In the genomic region with DNA sequence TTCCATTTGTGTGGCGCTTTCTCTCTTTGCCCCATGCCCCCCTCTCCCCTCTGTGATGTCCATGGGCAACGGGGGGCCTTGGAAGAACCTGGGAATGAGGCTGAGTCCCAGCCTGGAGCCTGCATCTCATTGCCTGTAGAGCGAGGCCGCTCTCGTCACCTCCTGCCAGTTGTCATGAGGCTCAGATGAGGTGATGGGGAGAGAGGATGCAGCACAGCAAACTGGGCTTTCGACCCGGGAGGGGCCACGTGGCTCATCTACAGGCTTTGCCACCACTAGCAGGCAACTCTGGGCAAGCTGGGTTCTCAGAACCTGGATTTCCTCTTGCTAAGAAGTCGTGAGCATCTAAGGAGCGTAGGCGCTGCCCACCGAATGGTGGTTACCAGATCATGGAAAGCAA, we compare ENCODE assay signal across 18 cellular contexts.
"Had no signal": no experiment of that assay in that cellular context is flagged by ENCODE, and none has a peak within 500 bp of the region (broad histone marks: within the 10 kb centered on the region; RNA-seq: fewer than 3 reads in every experiment).

No MANE protein-coding gene starts in this region.

- H3K27ac ChIP-seq: HL-60, KMS-11 had no signal

- H3K4me3 Mint-ChIP-seq: IgD-negative memory B cell had no signal

- H3K36me3 Mint-ChIP-seq: IgD-negative memory B cell had no signal

- H3K9ac ChIP-seq: KMS-11 had no signal

- ATAC-seq: K562, SK-N-SH treated with all-trans-retinoic acid at 6 μM for 48 hours had no signal

- FAIRE-seq: K562, RCC 7860 had no signal

- H3K4me2 ChIP-seq: KMS-11 had no signal

- H3K9me3 Mint-ChIP-seq: IgD-negative memory B cell had no signal

- H3K4me3 ChIP-seq: K562 had no signal

- DNase-seq: Kasumi-1, NCI-H1092 treated with DMSO at 0.1 percent for 48 hours, NCI-H1436, NCI-H187, NCI-H2029 treated with DMSO at 0.1 percent for 48 hours, NCI-H2171 treated with DMSO at 0.1 percent for 48 hours, NCI-H345, NCI-H524, NCI-H526 treated with DMSO at 0.1 percent for 48 hours, NCI-H774, RPMI8226, SHP77 had no signal
